9 cellular contexts compared by ENCODE assay signal in genomic region chr10:79904671-79905321, GRCh38. TPM values are rescaled to one million over a fixed set of nuclear protein-coding genes. Genes with fewer than 3 reads are reported as not detected.
A peak's percentile ranks its signal among the peaks of the same experiment; 100 is the strongest.
DNase-seq lines count a peak whose midpoint lies in the region; ATAC-seq and TF ChIP-seq lines count a peak whose summit lies in the region.
"Had no signal": no experiment of that assay in that cellular context is flagged by ENCODE, and none has a peak within 500 bp of the region (broad histone marks: within the 10 kb centered on the region; RNA-seq: fewer than 3 reads in every experiment).

No MANE protein-coding gene starts in this region.

- peak overlapping the region; percentile 92 for H3K9ac ChIP-seq in adipocyte (ENCODE audit: low read length)

- H3K4me1 ChIP-seq in adipocyte (ENCODE audit: control insufficient read depth, insufficient read depth, low read length), result no peaks in the 10 kb centered on the region
- H3K4me1 ChIP-seq in left ventricle myocardium inferior, result peaks cover 34% of the 10 kb centered on the region
- no peaks in the 10 kb centered on the region for H3K4me1 ChIP-seq in uterus

- H3K9me3 ChIP-seq in adipocyte (ENCODE audit: control insufficient read depth, low read length) (no peaks in the 10 kb centered on the region), left ventricle myocardium inferior (replicated peaks) (no peaks in the 10 kb centered on the region), uterus (no peaks in the 10 kb centered on the region)

- H3K27me3 ChIP-seq in adipocyte (replicated peaks; ENCODE audit: control insufficient read depth, insufficient read depth, low read length), result no peaks in the 10 kb centered on the region
- H3K27me3 ChIP-seq in left ventricle myocardium inferior (ENCODE audit: low read depth), result peaks cover 2% of the 10 kb centered on the region
- no peaks in the 10 kb centered on the region for H3K27me3 ChIP-seq in uterus

- H3K27ac ChIP-seq in left ventricle myocardium inferior (replicated peaks) (peak overlapping the region; percentile 88), uterus (peak overlapping the region; percentile 63 to 72)
- H3K27ac ChIP-seq: VCaP had no signal

- no peak for TF ChIP-seq POLR2A in uterus (IDR thresholded peaks at IDR 0.05)

- ATAC-seq in GM21360 (IDR thresholded peaks at IDR 0.05; ENCODE audit: unreplicated experiment), result no peak

- TF ChIP-seq CTCF in left ventricle myocardium inferior (IDR thresholded peaks at IDR 0.05; ENCODE audit: borderline replicate concordance) (no peak), uterus (IDR thresholded peaks at IDR 0.05) (no peak)

- no peaks in the 10 kb centered on the region for H3K36me3 ChIP-seq in adipocyte (ENCODE audit: control insufficient read depth, insufficient read depth, low read length, severe bottlenecking)
- H3K36me3 ChIP-seq in left ventricle myocardium inferior, result no peaks in the 10 kb centered on the region
- H3K36me3 ChIP-seq in uterus, result no peaks in the 10 kb centered on the region

- intact Hi-C loops in left ventricle myocardium inferior (cut with micrococcal nuclease) (no loop called here), posterior vena cava (cut with DNase I) (no loop called here), uterus (cut with DNase I; ENCODE audit: low total_unique reads) (no loop called here)

- peak; percentile 78 for DNase-seq in Daoy (ENCODE audit: low read depth)
- peak; percentile 83 for DNase-seq in HK-2 (ENCODE audit: unreplicated experiment)
- DNase-seq in SK-N-DZ (ENCODE audit: low spot score), result peak; percentile 44
- peak; percentile 79 for DNase-seq in adipocyte (ENCODE audit: low read depth)
- peak; percentile 80 for DNase-seq in left ventricle myocardium inferior
- peak; percentile 90 for DNase-seq in posterior vena cava (ENCODE audit: low spot score)
- peak; percentile 59 for DNase-seq in uterus

- H3K4me3 ChIP-seq in adipocyte (ENCODE audit: low read length) (peak overlapping the region; percentile 92), left ventricle myocardium inferior (peak overlapping the region; percentile 72), uterus (peak overlapping the region; percentile 52 to 68)

RNA-seq across cellular contexts. Expression of gene SFTPD, which starts 44.1 kb away (rescaled TPM):
- total RNA-seq in Daoy (2014; rRNA removed; shearing (Covaris generic)), result not detected in 2 replicates
- polyA plus RNA-seq in SK-N-DZ (2014; cell fraction: cytosol; rRNA removed), result not detected in 2 replicates
- not detected in 2 replicates for polyA plus RNA-seq in SK-N-DZ (2014; cell fraction: nucleus; rRNA removed)
- total RNA-seq in left ventricle myocardium inferior (0.49 TPM), posterior vena cava (under 1 TPM in 1 of 2 donors, not detected in 1; 0.19 TPM), uterus (under 1 TPM in 2 of 4 donors, not detected in 2; 0.58 to 0.97 TPM)
